In the genomic region with DNA sequence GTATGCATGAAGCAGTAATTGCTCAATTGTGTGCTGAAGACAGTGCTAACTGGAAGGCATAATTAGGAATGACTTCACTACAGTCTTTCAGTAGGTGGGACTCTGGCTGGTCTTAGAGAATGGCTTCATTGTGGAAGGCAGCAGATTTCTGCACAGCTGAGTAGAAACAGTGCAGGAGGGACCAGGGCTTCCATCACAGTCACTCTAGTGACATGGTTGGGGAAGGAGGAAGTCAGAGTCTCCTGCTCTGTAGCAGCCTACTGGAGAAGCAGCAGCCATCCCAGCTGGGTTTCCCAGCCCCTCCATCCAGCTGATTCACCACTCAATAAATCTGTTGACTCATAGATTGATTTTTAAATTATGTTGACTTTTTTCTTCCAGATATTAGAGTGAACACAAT, we compare ENCODE assay signal across 1 cellular context.
TF ChIP-seq lines count a peak whose summit lies in the region.

No MANE protein-coding gene starts in this region.

TF ChIP-seq in GM23338, 12 proteins besides CTCF, POLR2A, EP300 and RAD21 (continued from another document):
- TF ChIP-seq, protein P1, sequence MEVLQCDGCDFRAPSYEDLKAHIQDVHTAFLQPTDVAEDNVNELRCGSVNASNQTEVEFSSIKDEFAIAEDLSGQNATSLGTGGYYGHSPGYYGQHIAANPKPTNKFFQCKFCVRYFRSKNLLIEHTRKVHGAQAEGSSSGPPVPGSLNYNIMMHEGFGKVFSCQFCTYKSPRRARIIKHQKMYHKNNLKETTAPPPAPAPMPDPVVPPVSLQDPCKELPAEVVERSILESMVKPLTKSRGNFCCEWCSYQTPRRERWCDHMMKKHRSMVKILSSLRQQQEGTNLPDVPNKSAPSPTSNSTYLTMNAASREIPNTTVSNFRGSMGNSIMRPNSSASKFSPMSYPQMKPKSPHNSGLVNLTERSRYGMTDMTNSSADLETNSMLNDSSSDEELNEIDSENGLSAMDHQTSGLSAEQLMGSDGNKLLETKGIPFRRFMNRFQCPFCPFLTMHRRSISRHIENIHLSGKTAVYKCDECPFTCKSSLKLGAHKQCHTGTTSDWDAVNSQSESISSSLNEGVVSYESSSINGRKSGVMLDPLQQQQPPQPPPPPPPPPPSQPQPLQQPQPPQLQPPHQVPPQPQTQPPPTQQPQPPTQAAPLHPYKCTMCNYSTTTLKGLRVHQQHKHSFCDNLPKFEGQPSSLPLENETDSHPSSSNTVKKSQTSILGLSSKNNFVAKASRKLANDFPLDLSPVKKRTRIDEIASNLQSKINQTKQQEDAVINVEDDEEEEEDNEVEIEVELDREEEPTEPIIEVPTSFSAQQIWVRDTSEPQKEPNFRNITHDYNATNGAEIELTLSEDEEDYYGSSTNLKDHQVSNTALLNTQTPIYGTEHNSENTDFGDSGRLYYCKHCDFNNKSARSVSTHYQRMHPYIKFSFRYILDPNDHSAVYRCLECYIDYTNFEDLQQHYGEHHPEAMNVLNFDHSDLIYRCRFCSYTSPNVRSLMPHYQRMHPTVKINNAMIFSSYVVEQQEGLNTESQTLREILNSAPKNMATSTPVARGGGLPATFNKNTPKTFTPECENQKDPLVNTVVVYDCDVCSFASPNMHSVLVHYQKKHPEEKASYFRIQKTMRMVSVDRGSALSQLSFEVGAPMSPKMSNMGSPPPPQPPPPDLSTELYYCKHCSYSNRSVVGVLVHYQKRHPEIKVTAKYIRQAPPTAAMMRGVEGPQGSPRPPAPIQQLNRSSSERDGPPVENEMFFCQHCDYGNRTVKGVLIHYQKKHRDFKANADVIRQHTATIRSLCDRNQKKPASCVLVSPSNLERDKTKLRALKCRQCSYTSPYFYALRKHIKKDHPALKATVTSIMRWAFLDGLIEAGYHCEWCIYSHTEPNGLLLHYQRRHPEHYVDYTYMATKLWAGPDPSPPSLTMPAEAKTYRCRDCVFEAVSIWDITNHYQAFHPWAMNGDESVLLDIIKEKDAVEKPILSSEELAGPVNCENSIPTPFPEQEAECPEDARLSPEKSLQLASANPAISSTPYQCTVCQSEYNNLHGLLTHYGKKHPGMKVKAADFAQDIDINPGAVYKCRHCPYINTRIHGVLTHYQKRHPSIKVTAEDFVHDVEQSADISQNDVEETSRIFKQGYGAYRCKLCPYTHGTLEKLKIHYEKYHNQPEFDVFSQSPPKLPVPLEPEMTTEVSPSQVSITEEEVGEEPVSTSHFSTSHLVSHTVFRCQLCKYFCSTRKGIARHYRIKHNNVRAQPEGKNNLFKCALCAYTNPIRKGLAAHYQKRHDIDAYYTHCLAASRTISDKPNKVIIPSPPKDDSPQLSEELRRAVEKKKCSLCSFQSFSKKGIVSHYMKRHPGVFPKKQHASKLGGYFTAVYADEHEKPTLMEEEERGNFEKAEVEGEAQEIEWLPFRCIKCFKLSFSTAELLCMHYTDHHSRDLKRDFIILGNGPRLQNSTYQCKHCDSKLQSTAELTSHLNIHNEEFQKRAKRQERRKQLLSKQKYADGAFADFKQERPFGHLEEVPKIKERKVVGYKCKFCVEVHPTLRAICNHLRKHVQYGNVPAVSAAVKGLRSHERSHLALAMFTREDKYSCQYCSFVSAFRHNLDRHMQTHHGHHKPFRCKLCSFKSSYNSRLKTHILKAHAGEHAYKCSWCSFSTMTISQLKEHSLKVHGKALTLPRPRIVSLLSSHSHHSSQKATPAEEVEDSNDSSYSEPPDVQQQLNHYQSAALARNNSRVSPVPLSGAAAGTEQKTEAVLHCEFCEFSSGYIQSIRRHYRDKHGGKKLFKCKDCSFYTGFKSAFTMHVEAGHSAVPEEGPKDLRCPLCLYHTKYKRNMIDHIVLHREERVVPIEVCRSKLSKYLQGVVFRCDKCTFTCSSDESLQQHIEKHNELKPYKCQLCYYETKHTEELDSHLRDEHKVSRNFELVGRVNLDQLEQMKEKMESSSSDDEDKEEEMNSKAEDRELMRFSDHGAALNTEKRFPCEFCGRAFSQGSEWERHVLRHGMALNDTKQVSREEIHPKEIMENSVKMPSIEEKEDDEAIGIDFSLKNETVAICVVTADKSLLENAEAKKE (CRISPR knock-in tag; IDR thresholded peaks at IDR 0.05) = no peak
- TF ChIP-seq NANOG (IDR thresholded peaks at IDR 0.05; ENCODE audit: borderline replicate concordance) = no peak
